In the genomic region with DNA sequence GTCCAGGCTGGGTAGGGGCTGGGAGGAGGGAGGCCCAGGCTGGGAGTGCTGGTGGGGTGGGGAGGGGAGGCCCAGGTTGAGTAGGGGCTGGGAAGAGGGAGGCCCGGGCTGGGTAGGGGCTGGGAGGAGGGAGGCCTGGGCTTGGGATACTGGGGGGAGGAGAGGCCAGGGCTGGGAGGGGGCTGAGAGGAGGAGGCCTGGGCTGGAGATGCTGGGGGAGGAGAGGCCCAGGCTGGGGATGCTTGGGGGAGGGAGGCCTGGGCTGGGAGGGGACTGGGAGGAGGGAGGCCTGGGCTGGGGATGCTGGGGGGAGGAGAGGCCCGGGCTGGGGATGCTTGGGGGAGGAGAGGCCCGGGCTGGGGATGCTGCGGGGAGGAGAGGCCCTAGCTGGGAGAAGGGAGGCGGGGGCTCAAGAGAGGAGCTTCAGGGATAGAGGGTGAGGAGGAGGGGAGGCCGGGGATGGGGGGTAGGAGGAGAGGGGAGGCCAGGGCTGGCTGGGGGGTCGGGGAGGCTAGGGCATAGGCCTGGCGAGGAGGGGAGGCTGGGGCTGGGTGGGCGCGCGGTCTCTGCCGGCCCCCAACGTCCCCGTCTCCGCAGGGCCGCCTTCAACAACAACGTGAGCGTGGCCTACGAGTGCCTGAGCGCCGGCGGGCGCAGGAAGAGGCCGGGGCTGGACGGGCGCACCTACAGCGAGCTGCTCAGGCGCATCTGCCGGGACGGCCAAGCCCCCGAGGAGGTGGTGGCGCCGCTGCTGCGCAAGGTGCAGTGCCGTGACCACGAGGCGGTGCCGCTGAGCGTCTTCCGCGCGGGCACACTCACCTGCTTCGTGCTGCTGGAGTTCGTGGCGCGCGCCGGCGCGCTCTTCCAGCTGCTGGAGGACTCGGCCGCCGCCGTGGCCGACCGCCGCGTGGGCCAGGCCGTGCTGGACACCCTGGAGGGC, we compare ENCODE assay signal across 8 cellular contexts. TPM values are rescaled to one million over a fixed set of nuclear protein-coding genes. Genes with fewer than 3 reads are reported as not detected.
DNase-seq lines count a peak whose midpoint lies in the region; ATAC-seq lines count a peak whose summit lies in the region.

No MANE protein-coding gene starts in this region.

- H3K27ac Mint-ChIP-seq in activated T-helper 17 cell treated with anti-CD3 and anti-CD28 coated beads, Interleukin-2, amount 50 U/mL, for 72 hours = no peak overlapping the region
- H3K27ac Mint-ChIP-seq in immature natural killer cell = no peak overlapping the region

- H3K4me1 Mint-ChIP-seq in activated T-helper 17 cell treated with anti-CD3 and anti-CD28 coated beads, Interleukin-2, amount 50 U/mL, for 72 hours = peaks cover 12% of the 10 kb centered on the region
- peaks cover 6 to 14% of the 10 kb centered on the region in 2 donors for H3K4me1 Mint-ChIP-seq in immature natural killer cell

- no peaks in the 10 kb centered on the region for H3K27me3 Mint-ChIP-seq in activated T-helper 17 cell treated with anti-CD3 and anti-CD28 coated beads, Interleukin-2, amount 50 U/mL, for 72 hours
- H3K27me3 Mint-ChIP-seq in immature natural killer cell (ENCODE audit: low read depth in 3 of 3) = peaks cover 3 to 7% (median 7%) of the 10 kb centered on the region in 3 donors

- DNase-seq in OCI-M1 (lab: John Stamatoyannopoulos, UW) (peak; percentile 43), immature natural killer cell (peak in 2 of 3 donors; percentile 31 to 33), NCI-H2171 treated with DMSO at 0.1 percent for 48 hours (lab: John Stamatoyannopoulos, UW) (no peak), NCI-H2029 treated with DMSO at 0.1 percent for 48 hours (lab: John Stamatoyannopoulos, UW) (no peak), SW 1271 (lab: John Stamatoyannopoulos, UW) (no peak)
- peak in 2 of 3 experiments; percentile 25 to 50 for DNase-seq in stimulated activated CD4-positive, alpha-beta T cell treated with anti-CD3 and anti-CD28 coated beads, TNF-alpha, amount 100 ng/mL, for 24 hours (ENCODE audit: low read depth in 3 of 3)

- no peaks in the 10 kb centered on the region for H3K36me3 Mint-ChIP-seq in activated T-helper 17 cell treated with anti-CD3 and anti-CD28 coated beads, Interleukin-2, amount 50 U/mL, for 72 hours (ENCODE audit: low read depth)
- H3K36me3 Mint-ChIP-seq in immature natural killer cell = no peaks in the 10 kb centered on the region

- H3K4me3 Mint-ChIP-seq in activated T-helper 17 cell treated with anti-CD3 and anti-CD28 coated beads, Interleukin-2, amount 50 U/mL, for 72 hours = no peak overlapping the region
- no peak overlapping the region for H3K4me3 Mint-ChIP-seq in immature natural killer cell

- H3K9me3 Mint-ChIP-seq in activated T-helper 17 cell treated with anti-CD3 and anti-CD28 coated beads, Interleukin-2, amount 50 U/mL, for 72 hours = no peaks in the 10 kb centered on the region
- peaks cover 0 to 2% (median 0%) of the 10 kb centered on the region in 6 donors for H3K9me3 Mint-ChIP-seq in immature natural killer cell

- peak; percentile 77 for ATAC-seq in activated T-helper 17 cell treated with anti-CD3 and anti-CD28 coated beads, Interleukin-2, amount 50 U/mL, for 72 hours (replicated peaks)
- ATAC-seq in HG03469 (IDR thresholded peaks at IDR 0.05; ENCODE audit: unreplicated experiment) = no peak

RNA-seq across cellular contexts. Expression of a gene that starts 11.3 kb away (rescaled TPM):
- total RNA-seq in activated T-helper 17 cell treated with anti-CD3 and anti-CD28 coated beads, Interleukin-2, amount 50 U/mL, for 72 hours = 10 to 100 TPM in 1 of 2 donors, 1 to 10 TPM in 1; 6.3 to 14.1 TPM
- polyA plus RNA-seq in immature natural killer cell = 10 to 100 TPM; 28.8 to 63.6 (median 37.0) TPM

RNA-seq across cellular contexts. Expression of a gene that starts 13.0 kb away (rescaled TPM):
- total RNA-seq in activated T-helper 17 cell treated with anti-CD3 and anti-CD28 coated beads, Interleukin-2, amount 50 U/mL, for 72 hours = 10 to 100 TPM; 31.4 to 44.5 TPM
- polyA plus RNA-seq in immature natural killer cell = 10 to 100 TPM; 40.6 to 57.7 (median 48.5) TPM

RNA-seq across cellular contexts. Expression of a gene that starts 22.3 kb away (rescaled TPM):
- under 1 TPM in 1 of 2 donors, not detected in 1; 0.29 TPM for total RNA-seq in activated T-helper 17 cell treated with anti-CD3 and anti-CD28 coated beads, Interleukin-2, amount 50 U/mL, for 72 hours
- under 1 TPM in 1 of 3 donors, not detected in 2; 0.30 TPM for polyA plus RNA-seq in immature natural killer cell

RNA-seq across cellular contexts. Expression of a gene that starts 25.3 kb away (rescaled TPM):
- 10 to 100 TPM; 30.5 to 31.3 TPM for total RNA-seq in activated T-helper 17 cell treated with anti-CD3 and anti-CD28 coated beads, Interleukin-2, amount 50 U/mL, for 72 hours
- polyA plus RNA-seq in immature natural killer cell = 100 to 1,000 TPM; 584 to 982 (median 652) TPM

RNA-seq across cellular contexts. Expression of a gene that starts 53.8 kb away (rescaled TPM):
- 100 to 1,000 TPM; 170 to 244 TPM for total RNA-seq in activated T-helper 17 cell treated with anti-CD3 and anti-CD28 coated beads, Interleukin-2, amount 50 U/mL, for 72 hours
- polyA plus RNA-seq in immature natural killer cell = 100 to 1,000 TPM; 513 to 682 (median 576) TPM

Comparison
In these comparisons a context has a peak if more than half of its experiments do, and no peak if none do; other contexts are left out.
1. DNase-seq: peak in OCI-M1 (single experiment), immature natural killer cell (2 of 3) and stimulated activated CD4-positive, alpha-beta T cell treated with anti-CD3 and anti-CD28 coated beads, TNF-alpha, amount 100 ng/mL, for 24 hours (2 of 3); none in NCI-H2171 treated with DMSO at 0.1 percent for 48 hours (single experiment), NCI-H2029 treated with DMSO at 0.1 percent for 48 hours (single experiment) and SW 1271 (0 of 2).